In genomic region chr12:19909418-19909817, GRCh38 we compare ENCODE assay signal across 16 cellular contexts.
"Had no signal": no experiment of that assay in that cellular context is flagged by ENCODE, and none has a peak within 500 bp of the region (broad histone marks: within the 10 kb centered on the region; RNA-seq: fewer than 3 reads in every experiment).

No MANE protein-coding gene starts in this region.

- ATAC-seq: activated CD4-positive, alpha-beta T cell treated with anti-CD3 and anti-CD28 coated beads for 36 hours; activated CD8-positive, alpha-beta T cell treated with anti-CD3 and anti-CD28 coated beads, Interleukin-2, amount 10 ng/mL, durations not matched to agents 7 days and 5 days; left cardiac atrium; stimulated activated effector memory CD8-positive, alpha-beta T cell treated with anti-CD3 and anti-CD28 coated beads, Interleukin-12 subunit alpha, Interleukin-12 subunit beta, amount 100 ng/mL, for 72 hours had no signal

- H3K4me1 Mint-ChIP-seq: activated CD4-positive, alpha-beta T cell treated with anti-CD3 and anti-CD28 coated beads for 36 hours; naive B cell; stimulated activated effector memory CD8-positive, alpha-beta T cell treated with anti-CD3 and anti-CD28 coated beads, Interleukin-12 subunit alpha, Interleukin-12 subunit beta, amount 100 ng/mL, for 72 hours had no signal

- H3K9me3 Mint-ChIP-seq: activated T-helper 1 cell treated with anti-CD3 and anti-CD28 coated beads, Interleukin-12 subunit alpha, Interleukin-12 subunit beta, Interleukin-2, Interleukin-4 antibody, amounts not matched to agents 30 ng/mL and 10 ng/mL and 1 ng/mL, durations not matched to agents 14 hours and 24 hours and 36 hours; stimulated activated effector memory CD8-positive, alpha-beta T cell treated with anti-CD3 and anti-CD28 coated beads, Interleukin-12 subunit alpha, Interleukin-12 subunit beta, amount 100 ng/mL, for 72 hours had no signal

- DNase-seq: activated CD4-positive, alpha-beta T cell treated with anti-CD3 and anti-CD28 coated beads for 36 hours; activated CD8-positive, alpha-beta T cell treated with anti-CD3 and anti-CD28 coated beads, Interleukin-2, amount 10 ng/mL, durations not matched to agents 7 days and 5 days; activated naive CD4-positive, alpha-beta T cell; aorta; esophagus squamous epithelium; foreskin fibroblast; head of caudate nucleus; left cardiac atrium; naive B cell; posterior cingulate gyrus had no signal

- H3K27ac Mint-ChIP-seq: activated CD4-positive, alpha-beta T cell treated with anti-CD3 and anti-CD28 coated beads for 36 hours; activated CD8-positive, alpha-beta T cell treated with anti-CD3 and anti-CD28 coated beads, Interleukin-2, amount 10 ng/mL, durations not matched to agents 7 days and 5 days; activated T-helper 1 cell treated with anti-CD3 and anti-CD28 coated beads, Interleukin-12 subunit alpha, Interleukin-12 subunit beta, Interleukin-2, Interleukin-4 antibody, amounts not matched to agents 30 ng/mL and 10 ng/mL and 1 ng/mL, durations not matched to agents 14 hours and 24 hours and 36 hours; stimulated activated effector memory CD8-positive, alpha-beta T cell treated with anti-CD3 and anti-CD28 coated beads, Interleukin-12 subunit alpha, Interleukin-12 subunit beta, amount 100 ng/mL, for 72 hours had no signal

- H3K27me3 ChIP-seq: esophagus squamous epithelium, tibial nerve, vagina had no signal

- H3K27ac ChIP-seq: esophagus squamous epithelium, tibial nerve, vagina, VCaP had no signal

- H3K4me3 Mint-ChIP-seq: activated CD4-positive, alpha-beta T cell treated with anti-CD3 and anti-CD28 coated beads for 36 hours; activated CD8-positive, alpha-beta T cell treated with anti-CD3 and anti-CD28 coated beads, Interleukin-2, amount 10 ng/mL, durations not matched to agents 7 days and 5 days; activated T-helper 1 cell treated with anti-CD3 and anti-CD28 coated beads, Interleukin-12 subunit alpha, Interleukin-12 subunit beta, Interleukin-2, Interleukin-4 antibody, amounts not matched to agents 30 ng/mL and 10 ng/mL and 1 ng/mL, durations not matched to agents 14 hours and 24 hours and 36 hours; naive B cell; stimulated activated effector memory CD8-positive, alpha-beta T cell treated with anti-CD3 and anti-CD28 coated beads, Interleukin-12 subunit alpha, Interleukin-12 subunit beta, amount 100 ng/mL, for 72 hours had no signal

- H3K27me3 Mint-ChIP-seq: activated CD4-positive, alpha-beta T cell treated with anti-CD3 and anti-CD28 coated beads for 36 hours; naive B cell had no signal

- H3K36me3 ChIP-seq: esophagus squamous epithelium, tibial nerve, vagina had no signal

- H3K4me1 ChIP-seq: esophagus squamous epithelium, tibial nerve, vagina had no signal

- H3K9me3 ChIP-seq: esophagus squamous epithelium, tibial nerve, vagina had no signal

- H3K4me3 ChIP-seq: esophagus squamous epithelium, lung, tibial nerve, vagina had no signal

- H3K36me3 Mint-ChIP-seq: naive B cell; stimulated activated effector memory CD8-positive, alpha-beta T cell treated with anti-CD3 and anti-CD28 coated beads, Interleukin-12 subunit alpha, Interleukin-12 subunit beta, amount 100 ng/mL, for 72 hours had no signal
